In the genomic region with DNA sequence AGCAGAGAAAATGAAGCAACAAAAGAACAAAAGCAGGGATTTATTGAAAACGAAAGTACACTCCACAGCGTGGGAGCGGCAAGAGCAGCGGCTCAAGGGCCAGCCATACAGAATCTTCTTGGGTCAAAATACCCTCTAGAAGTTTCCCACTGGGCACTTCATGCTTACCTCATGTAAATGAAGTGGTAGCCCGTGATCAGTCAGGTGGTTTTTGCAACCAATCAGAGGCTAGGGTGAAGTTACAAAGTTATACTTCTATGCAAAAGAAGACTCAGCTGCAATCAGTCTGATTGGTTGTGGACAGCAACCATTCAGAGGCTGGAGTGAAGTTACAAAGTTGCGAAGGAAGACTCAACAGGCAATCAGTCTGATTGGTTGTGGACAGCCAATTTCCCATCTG, we compare ENCODE assay signal across 1 cellular context.
A peak's percentile ranks its signal among the peaks of the same experiment; 100 is the strongest.
TF ChIP-seq lines count a peak whose summit lies in the region.

No MANE protein-coding gene starts in this region.

TF ChIP-seq in GM12878, 131 proteins besides CTCF, POLR2A, EP300 and RAD21:
- TF ChIP-seq RAD51 (IDR thresholded peaks at IDR 0.05) (peak; percentile 83), EZH2 (IDR thresholded peaks at IDR 0.05; ENCODE audit: borderline replicate concordance, control insufficient read depth, low read depth, low read length) (no peak), PKNOX1 (IDR thresholded peaks at IDR 0.05) (0 out of 2 replicates have a peak, but pooled peaks have one; percentile 11), BHLHE40 (IDR thresholded peaks at IDR 0.05; ENCODE audit: borderline replicate concordance in 1 of 2, low read depth in 2 of 2, low read length in 1 of 2) (peak in 1 of 2 experiments; percentile 40; a peak in 1 of 4 replicates)
